Comparison of ENCODE assay signal across 17 cellular contexts in the genomic region with DNA sequence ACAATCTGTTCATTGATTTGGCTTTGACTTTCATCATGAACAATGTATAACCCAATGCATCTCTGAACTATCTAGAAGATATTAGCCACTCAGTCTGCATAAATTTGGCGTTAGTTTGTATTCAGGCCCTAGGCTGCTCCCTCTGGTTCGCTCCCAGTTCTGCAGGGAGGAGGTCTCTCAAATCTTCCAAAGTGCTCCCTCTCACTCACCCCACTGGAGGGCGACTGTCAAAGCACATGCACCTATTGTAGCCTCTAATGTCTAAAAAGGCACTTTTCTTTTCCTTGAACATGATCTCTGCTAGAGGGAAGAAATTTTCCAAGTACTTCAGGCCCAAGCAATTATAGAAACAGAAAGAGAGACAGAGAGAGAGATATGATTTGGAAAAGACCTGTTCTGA.
DNase-seq lines count a peak whose midpoint lies in the region; ATAC-seq and TF ChIP-seq lines count a peak whose summit lies in the region.
"Had no signal": no experiment of that assay in that cellular context is flagged by ENCODE, and none has a peak within 500 bp of the region (broad histone marks: within the 10 kb centered on the region; RNA-seq: fewer than 3 reads in every experiment).

No MANE protein-coding gene starts in this region.

- H3K36me3 ChIP-seq in GM23338 (ENCODE audit: insufficient read depth) (no peaks in the 10 kb centered on the region), OCI-LY3 (replicated peaks; ENCODE audit: low read depth, low read length) (no peaks in the 10 kb centered on the region), transverse colon (no peaks in the 10 kb centered on the region)
- H3K36me3 ChIP-seq: upper lobe of right lung had no signal

- no peaks in the 10 kb centered on the region for H3K27me3 Mint-ChIP-seq in GM23338 (ENCODE audit: insufficient read depth, low read depth, poor library complexity)
- H3K27me3 Mint-ChIP-seq: activated CD4-positive, alpha-beta memory T cell treated with anti-CD3 and anti-CD28 coated beads for 36 hours; stimulated activated memory B cell treated with anti-CD40 and anti-IgM and Interleukin-4, amounts not matched to agents 10 μg/mL and 1 μg/mL and 100 μg/mL, for 72 hours had no signal

- peaks cover 6% of the 10 kb centered on the region; the same call in 2 of the 3 replicates for H3K4me1 Mint-ChIP-seq in GM23338
- H3K4me1 Mint-ChIP-seq: stimulated activated memory B cell treated with anti-CD40 and anti-IgM and Interleukin-4, amounts not matched to agents 10 μg/mL and 1 μg/mL and 100 μg/mL, for 72 hours had no signal

- TF ChIP-seq EP300 in transverse colon (IDR thresholded peaks at IDR 0.05; ENCODE audit: low read depth) = no peak

- H3K4me3 ChIP-seq in GM23338 (no peak overlapping the region), OCI-LY3 (ENCODE audit: low read length) (no peak overlapping the region), transverse colon (no peak overlapping the region)
- H3K4me3 ChIP-seq: SK-N-MC, upper lobe of right lung had no signal

- H3K79me2 ChIP-seq in GM23338 (replicated peaks; ENCODE audit: insufficient read depth) = no peaks in the 10 kb centered on the region
- H3K79me2 ChIP-seq in OCI-LY3 (ENCODE audit: low read length) = no peaks in the 10 kb centered on the region

- H4K20me1 ChIP-seq in GM23338 (replicated peaks; ENCODE audit: insufficient read depth) (no peaks in the 10 kb centered on the region), OCI-LY3 (ENCODE audit: insufficient read depth, low read length) (no peaks in the 10 kb centered on the region)

- H3K27me3 ChIP-seq in GM23338 (ENCODE audit: insufficient read depth) = no peaks in the 10 kb centered on the region
- H3K27me3 ChIP-seq in OCI-LY3 (ENCODE audit: low read depth, low read length) = no peaks in the 10 kb centered on the region
- no peaks in the 10 kb centered on the region for H3K27me3 ChIP-seq in foreskin keratinocyte
- no peaks in the 10 kb centered on the region for H3K27me3 ChIP-seq in transverse colon
- H3K27me3 ChIP-seq: upper lobe of right lung had no signal

- H3K27ac Mint-ChIP-seq in GM23338 = no peak overlapping the region
- H3K27ac Mint-ChIP-seq: activated CD4-positive, alpha-beta memory T cell treated with anti-CD3 and anti-CD28 coated beads for 36 hours; activated T-helper 1 cell treated with anti-CD3 and anti-CD28 coated beads, Interleukin-12 subunit alpha, Interleukin-12 subunit beta, Interleukin-2, Interleukin-4 antibody, amounts not matched to agents 30 ng/mL and 10 ng/mL and 1 ng/mL, durations not matched to agents 14 hours and 24 hours and 36 hours; stimulated activated memory B cell treated with anti-CD40 and anti-IgM and Interleukin-4, amounts not matched to agents 10 μg/mL and 1 μg/mL and 100 μg/mL, for 72 hours had no signal

- 40 to 89% methylated on average over 1 to 3 of the region's 3 CpGs for WGBS in transverse colon (ENCODE audit: low coverage in 1 of 2), 2 donors

- H3F3A ChIP-seq in GM23338 (replicated peaks; ENCODE audit: low read depth) = no peaks in the 10 kb centered on the region

- ATAC-seq in GM23338 (peak; percentile 84), foreskin keratinocyte (no peak), GM18868 (IDR thresholded peaks at IDR 0.05; ENCODE audit: unreplicated experiment) (no peak)
- ATAC-seq: stimulated activated memory B cell treated with anti-CD40 and anti-IgM and Interleukin-4, amounts not matched to agents 10 μg/mL and 1 μg/mL and 100 μg/mL, for 72 hours; upper lobe of right lung had no signal

- TF ChIP-seq POLR2A in transverse colon (IDR thresholded peaks at IDR 0.05) = no peak

- H3K9me2 ChIP-seq in GM23338 (ENCODE audit: insufficient read depth) = no peaks in the 10 kb centered on the region; the same call in none of the 2 replicates

- DNase-seq in GM23338 (ENCODE audit: low spot score) = peak; percentile 58
- no peak for DNase-seq in foreskin keratinocyte
- no peak for DNase-seq in stimulated activated naive CD4-positive, alpha-beta T cell treated with Interleukin-2 at 50 U/mL for 16 hours (lab: John Stamatoyannopoulos, UW)
- no peak for DNase-seq in transverse colon
- DNase-seq: activated CD4-positive, alpha-beta memory T cell treated with anti-CD3 and anti-CD28 coated beads for 36 hours; amniotic stem cell; DMS79; glutamatergic neuron; kidney glomerular epithelial cell; NCI-H1930; upper lobe of right lung had no signal

- H3K4me3 Mint-ChIP-seq in GM23338 = no peak overlapping the region
- H3K4me3 Mint-ChIP-seq: activated CD4-positive, alpha-beta memory T cell treated with anti-CD3 and anti-CD28 coated beads for 36 hours; activated T-helper 1 cell treated with anti-CD3 and anti-CD28 coated beads, Interleukin-12 subunit alpha, Interleukin-12 subunit beta, Interleukin-2, Interleukin-4 antibody, amounts not matched to agents 30 ng/mL and 10 ng/mL and 1 ng/mL, durations not matched to agents 14 hours and 24 hours and 36 hours; stimulated activated memory B cell treated with anti-CD40 and anti-IgM and Interleukin-4, amounts not matched to agents 10 μg/mL and 1 μg/mL and 100 μg/mL, for 72 hours had no signal

- no peak overlapping the region for H3K27ac ChIP-seq in C4-2B
- no peak overlapping the region for H3K27ac ChIP-seq in GM23338 (ENCODE audit: low read depth)
- H3K27ac ChIP-seq in OCI-LY3 (ENCODE audit: low read length) = no peak overlapping the region
- H3K27ac ChIP-seq in foreskin keratinocyte = no peak overlapping the region
- no peak overlapping the region for H3K27ac ChIP-seq in transverse colon
- H3K27ac ChIP-seq: SK-N-MC, upper lobe of right lung had no signal

- no peaks in the 10 kb centered on the region for H3K9me3 ChIP-seq in OCI-LY3 (ENCODE audit: insufficient read depth, low read length)
- H3K9me3 ChIP-seq in transverse colon = no peaks in the 10 kb centered on the region
- H3K9me3 ChIP-seq: upper lobe of right lung had no signal

- in situ Hi-C loops in transverse colon (cut with MboI; ENCODE audit: low pct_ligation_motif_present in 1 of 4, low pct_unique_long_range_greater_than_20kb in 1 of 4, low sequenced_read_pairs in 3 of 4) = no loop called here

- H3K36me3 Mint-ChIP-seq in GM23338 (ENCODE audit: low read depth) = no peaks in the 10 kb centered on the region
- H3K36me3 Mint-ChIP-seq: activated CD4-positive, alpha-beta memory T cell treated with anti-CD3 and anti-CD28 coated beads for 36 hours; stimulated activated memory B cell treated with anti-CD40 and anti-IgM and Interleukin-4, amounts not matched to agents 10 μg/mL and 1 μg/mL and 100 μg/mL, for 72 hours had no signal

- no peak overlapping the region for H3K9ac ChIP-seq in OCI-LY3 (ENCODE audit: low read length)

- H3K4me1 ChIP-seq in GM23338 (ENCODE audit: insufficient read depth) (no peaks in the 10 kb centered on the region), OCI-LY3 (ENCODE audit: low read length) (no peaks in the 10 kb centered on the region), foreskin keratinocyte (no peaks in the 10 kb centered on the region), transverse colon (no peaks in the 10 kb centered on the region)
- H3K4me1 ChIP-seq: upper lobe of right lung had no signal

- TF ChIP-seq CTCF in C4-2B (conservative IDR thresholded peaks at IDR 0.05) = peak; percentile 48
- TF ChIP-seq CTCF in GM23338 (conservative IDR thresholded peaks at IDR 0.05; ENCODE audit: low read depth in 2 of 2) = peak; percentile 60 to 65
- 0 out of 2 replicates have a peak, but pooled peaks have one; percentile 14 for TF ChIP-seq CTCF in OCI-LY3 (IDR thresholded peaks at IDR 0.05; ENCODE audit: low read depth, low read length)
- TF ChIP-seq CTCF in foreskin keratinocyte (conservative IDR thresholded peaks at IDR 0.05) = peak; percentile 13
- no peak for TF ChIP-seq CTCF in transverse colon (IDR thresholded peaks at IDR 0.05)

- H3K9me3 Mint-ChIP-seq in GM23338 = no peaks in the 10 kb centered on the region; the same call in 2 of the 3 replicates

- H2AFZ ChIP-seq in GM23338 (no peak overlapping the region), OCI-LY3 (ENCODE audit: low read depth, low read length) (no peak overlapping the region)

- no peak overlapping the region for H3K4me2 ChIP-seq in GM23338
- no peak overlapping the region for H3K4me2 ChIP-seq in OCI-LY3 (ENCODE audit: low read length)

- intact Hi-C loops in transverse colon (cut with DNase I; ENCODE audit: low total_unique reads) = no loop called here

Comparison
In these comparisons a context has a peak if more than half of its experiments do, and no peak if none do; other contexts are left out.
1. CTCF ChIP-seq: peak in C4-2B (single experiment), GM23338 (2 of 2), OCI-LY3 (single experiment) and foreskin keratinocyte (single experiment); none in transverse colon (0 of 5).